In genomic region chr2:81981616-81982015, GRCh38 we compare ENCODE assay signal across 24 cellular contexts.
"Had no signal": no experiment of that assay in that cellular context is flagged by ENCODE, and none has a peak within 500 bp of the region (broad histone marks: within the 10 kb centered on the region; RNA-seq: fewer than 3 reads in every experiment).

No MANE protein-coding gene starts in this region.

- H3K27ac Mint-ChIP-seq: activated CD8-positive, alpha-beta T cell treated with anti-CD3 and anti-CD28 coated beads for 36 hours; activated naive CD8-positive, alpha-beta T cell treated with anti-CD3 and anti-CD28 coated beads, Interleukin-2, amount 10 ng/mL, durations not matched to agents 7 days and 5 days; T-helper 1 cell treated with Interleukin-12 subunit alpha and Interleukin-12 subunit beta and Interleukin-4 antibody, amounts not matched to agents 30 μg/mL and 1 μg/mL, for 36 hours had no signal

- H3K4me1 ChIP-seq: adrenal gland, Peyer's patch, SJSA1 had no signal

- H3K9me3 ChIP-seq: adrenal gland, Peyer's patch had no signal

- H3K36me3 ChIP-seq: adrenal gland, Peyer's patch, SJSA1 had no signal

- H3K27me3 ChIP-seq: adrenal gland, Peyer's patch, SJSA1 had no signal

- H3K4me3 ChIP-seq: adrenal gland, Peyer's patch, SJSA1 had no signal

- H3K9me3 Mint-ChIP-seq: central memory CD8-positive, alpha-beta T cell had no signal

- ATAC-seq: activated CD4-positive, CD25-positive, alpha-beta regulatory T cell treated with anti-CD3 and anti-CD28 coated beads, Interleukin-2, amount 50 U/mL, for 24 hours; activated CD8-positive, alpha-beta T cell treated with anti-CD3 and anti-CD28 coated beads for 36 hours had no signal

- H3K36me3 Mint-ChIP-seq: activated naive CD8-positive, alpha-beta T cell treated with anti-CD3 and anti-CD28 coated beads, Interleukin-2, amount 10 ng/mL, durations not matched to agents 7 days and 5 days had no signal

- H3K4me1 Mint-ChIP-seq: activated naive CD8-positive, alpha-beta T cell treated with anti-CD3 and anti-CD28 coated beads, Interleukin-2, amount 10 ng/mL, durations not matched to agents 7 days and 5 days; central memory CD8-positive, alpha-beta T cell had no signal

- H3K27me3 Mint-ChIP-seq: activated CD8-positive, alpha-beta T cell treated with anti-CD3 and anti-CD28 coated beads for 36 hours; activated naive CD8-positive, alpha-beta T cell treated with anti-CD3 and anti-CD28 coated beads, Interleukin-2, amount 10 ng/mL, durations not matched to agents 7 days and 5 days; central memory CD8-positive, alpha-beta T cell had no signal

- H3K4me2 ChIP-seq: KMS-11 had no signal

- DNase-seq: activated CD4-positive, alpha-beta T cell treated with anti-CD3 and anti-CD28 coated beads for 4 hours; activated CD8-positive, alpha-beta memory T cell treated with anti-CD3 and anti-CD28 coated beads, Interleukin-2, amount 50 U/mL, for 48 hours; activated CD8-positive, alpha-beta T cell treated with anti-CD3 and anti-CD28 coated beads for 36 hours; activated naive CD4-positive, alpha-beta T cell treated with anti-CD3 and anti-CD28 coated beads, Interleukin-2, amount 50 U/mL, for 16 hours; activated naive CD8-positive, alpha-beta T cell treated with anti-CD3 and anti-CD28 coated beads, Interleukin-2, amount 10 ng/mL, durations not matched to agents 7 days and 5 days; activated T-cell treated with anti-CD3 and anti-CD28 coated beads, Interleukin-2, amount 50 U/mL, for 1 hour; adrenal gland; anterior cingulate cortex; NCI-H1092; NCI-H1417 treated with DMSO at 0.1 percent for 48 hours; NCI-H1694; NCI-H2029 treated with DMSO at 0.1 percent for 48 hours; NCI-H2171; NCI-H2227 treated with DMSO at 0.1 percent for 48 hours; NCI-H446 treated with DMSO at 0.1 percent for 48 hours; NCI-H524 treated with DMSO at 0.1 percent for 48 hours; NCI-H82; Peyer's patch; SHP77 had no signal

- H3K4me3 Mint-ChIP-seq: activated CD8-positive, alpha-beta T cell treated with anti-CD3 and anti-CD28 coated beads for 36 hours; activated naive CD8-positive, alpha-beta T cell treated with anti-CD3 and anti-CD28 coated beads, Interleukin-2, amount 10 ng/mL, durations not matched to agents 7 days and 5 days; central memory CD8-positive, alpha-beta T cell; T-helper 1 cell treated with Interleukin-12 subunit alpha and Interleukin-12 subunit beta and Interleukin-4 antibody, amounts not matched to agents 30 μg/mL and 1 μg/mL, for 36 hours had no signal

- H3K27ac ChIP-seq: adrenal gland, KMS-11, Peyer's patch, SJSA1 had no signal

- H3K9ac ChIP-seq: KMS-11 had no signal
